In the genomic region with DNA sequence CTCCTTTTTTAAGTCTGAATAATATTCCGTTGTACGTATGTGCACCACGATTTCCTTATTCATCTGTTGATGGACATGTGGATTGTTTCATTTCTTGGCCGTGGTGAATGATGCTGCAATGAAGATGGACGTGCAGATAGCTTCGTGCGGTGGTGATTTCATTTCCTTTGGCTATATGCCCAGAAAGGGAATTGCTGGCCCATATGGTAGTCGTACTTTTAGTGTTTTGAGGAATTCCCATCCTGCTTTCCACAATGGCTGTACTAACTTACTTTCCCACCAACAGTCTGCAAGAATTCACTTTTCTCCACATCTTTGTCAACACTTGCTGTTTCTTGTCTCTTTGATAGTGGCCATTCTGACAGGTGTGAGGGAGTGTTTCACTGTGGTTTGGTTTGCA, we compare ENCODE assay signal across 1 cellular context.
TF ChIP-seq lines count a peak whose summit lies in the region.

No MANE protein-coding gene starts in this region.

TF ChIP-seq in HepG2, 621 proteins besides CTCF, POLR2A, EP300 and RAD21 (continued from another document):
- TF ChIP-seq ZBTB44 (CRISPR knock-in tag; IDR thresholded peaks at IDR 0.05) (no peak), NCOA1 (CRISPR knock-in tag; IDR thresholded peaks at IDR 0.05) (no peak), RARG (CRISPR knock-in tag; IDR thresholded peaks at IDR 0.05; ENCODE audit: low read depth) (no peak), NFE2L1 (CRISPR knock-in tag; IDR thresholded peaks at IDR 0.05; ENCODE audit: borderline replicate concordance) (no peak), CENPT (CRISPR knock-in tag; IDR thresholded peaks at IDR 0.05; ENCODE audit: low read depth) (no peak), ZNF562 (CRISPR knock-in tag; IDR thresholded peaks at IDR 0.05; ENCODE audit: borderline replicate concordance) (no peak)
- TF ChIP-seq, protein P1, sequence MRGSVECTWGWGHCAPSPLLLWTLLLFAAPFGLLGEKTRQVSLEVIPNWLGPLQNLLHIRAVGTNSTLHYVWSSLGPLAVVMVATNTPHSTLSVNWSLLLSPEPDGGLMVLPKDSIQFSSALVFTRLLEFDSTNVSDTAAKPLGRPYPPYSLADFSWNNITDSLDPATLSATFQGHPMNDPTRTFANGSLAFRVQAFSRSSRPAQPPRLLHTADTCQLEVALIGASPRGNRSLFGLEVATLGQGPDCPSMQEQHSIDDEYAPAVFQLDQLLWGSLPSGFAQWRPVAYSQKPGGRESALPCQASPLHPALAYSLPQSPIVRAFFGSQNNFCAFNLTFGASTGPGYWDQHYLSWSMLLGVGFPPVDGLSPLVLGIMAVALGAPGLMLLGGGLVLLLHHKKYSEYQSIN (CRISPR knock-in tag; IDR thresholded peaks at IDR 0.05; ENCODE audit: borderline replicate concordance): no peak
- TF ChIP-seq, protein P2, sequence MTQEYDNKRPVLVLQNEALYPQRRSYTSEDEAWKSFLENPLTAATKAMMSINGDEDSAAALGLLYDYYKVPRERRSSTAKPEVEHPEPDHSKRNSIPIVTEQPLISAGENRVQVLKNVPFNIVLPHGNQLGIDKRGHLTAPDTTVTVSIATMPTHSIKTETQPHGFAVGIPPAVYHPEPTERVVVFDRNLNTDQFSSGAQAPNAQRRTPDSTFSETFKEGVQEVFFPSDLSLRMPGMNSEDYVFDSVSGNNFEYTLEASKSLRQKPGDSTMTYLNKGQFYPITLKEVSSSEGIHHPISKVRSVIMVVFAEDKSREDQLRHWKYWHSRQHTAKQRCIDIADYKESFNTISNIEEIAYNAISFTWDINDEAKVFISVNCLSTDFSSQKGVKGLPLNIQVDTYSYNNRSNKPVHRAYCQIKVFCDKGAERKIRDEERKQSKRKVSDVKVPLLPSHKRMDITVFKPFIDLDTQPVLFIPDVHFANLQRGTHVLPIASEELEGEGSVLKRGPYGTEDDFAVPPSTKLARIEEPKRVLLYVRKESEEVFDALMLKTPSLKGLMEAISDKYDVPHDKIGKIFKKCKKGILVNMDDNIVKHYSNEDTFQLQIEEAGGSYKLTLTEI (CRISPR knock-in tag; conservative IDR thresholded peaks at IDR 0.05): no peak
